1 cellular context compared by ENCODE assay signal in the genomic region with DNA sequence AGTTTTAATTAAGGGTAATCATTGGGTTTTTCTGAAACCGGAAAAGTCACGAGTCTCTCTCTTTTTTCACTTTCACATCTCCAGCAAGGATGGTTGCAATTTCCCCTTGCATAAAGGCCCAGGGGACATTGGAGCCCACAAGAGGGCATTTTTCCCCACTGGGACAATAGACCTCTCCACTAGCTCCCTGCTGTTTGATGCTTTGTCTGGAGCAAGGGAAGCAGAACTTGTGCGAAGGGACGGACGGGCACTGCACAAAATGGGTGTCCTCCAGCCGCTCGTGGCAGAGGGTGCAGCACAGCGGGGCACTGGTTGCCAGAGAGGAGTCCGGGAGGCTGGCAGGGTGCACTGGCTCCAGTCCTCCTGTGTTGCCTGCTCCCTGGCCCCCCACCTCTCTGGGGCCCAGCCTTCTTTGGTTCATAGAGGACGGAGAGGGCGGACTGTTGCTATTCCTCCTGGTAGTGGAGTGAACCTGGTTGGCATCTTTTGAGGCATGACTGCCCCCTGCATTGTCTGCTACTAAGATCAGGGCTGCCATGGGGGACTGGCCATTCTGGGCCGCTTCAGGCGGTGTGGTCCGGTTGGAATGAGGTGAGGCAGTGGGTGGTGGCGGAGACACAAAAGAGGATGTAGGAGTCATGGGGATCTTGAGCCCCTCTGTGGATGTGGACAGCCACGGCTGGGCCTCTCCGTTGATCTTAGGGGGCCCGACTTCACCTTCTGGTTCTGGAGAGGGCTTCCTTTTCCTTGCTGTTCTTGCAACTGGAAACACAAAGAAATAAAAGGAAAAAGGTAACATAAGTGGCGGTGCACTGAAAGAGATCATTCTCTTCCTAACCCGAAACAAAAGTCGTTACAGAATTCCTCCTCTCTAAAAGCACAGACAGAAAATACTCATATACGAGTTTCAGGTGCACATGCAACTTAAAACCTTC.
TF ChIP-seq lines count a peak whose summit lies in the region.

No MANE protein-coding gene starts in this region.

TF ChIP-seq in HEK293, 187 proteins besides CTCF, POLR2A, EP300 and RAD21 (continued from another document and continues in another):
- TF ChIP-seq, protein P1, sequence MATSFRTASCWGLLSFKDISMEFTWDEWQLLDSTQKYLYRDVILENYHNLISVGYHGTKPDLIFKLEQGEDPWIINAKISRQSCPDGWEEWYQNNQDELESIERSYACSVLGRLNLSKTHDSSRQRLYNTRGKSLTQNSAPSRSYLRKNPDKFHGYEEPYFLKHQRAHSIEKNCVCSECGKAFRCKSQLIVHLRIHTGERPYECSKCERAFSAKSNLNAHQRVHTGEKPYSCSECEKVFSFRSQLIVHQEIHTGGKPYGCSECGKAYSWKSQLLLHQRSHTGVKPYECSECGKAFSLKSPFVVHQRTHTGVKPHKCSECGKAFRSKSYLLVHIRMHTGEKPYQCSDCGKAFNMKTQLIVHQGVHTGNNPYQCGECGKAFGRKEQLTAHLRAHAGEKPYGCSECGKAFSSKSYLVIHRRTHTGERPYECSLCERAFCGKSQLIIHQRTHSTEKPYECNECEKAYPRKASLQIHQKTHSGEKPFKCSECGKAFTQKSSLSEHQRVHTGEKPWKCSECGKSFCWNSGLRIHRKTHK (tag by site-specific recombination; IDR thresholded peaks at IDR 0.05): no peak
- TF ChIP-seq ZSCAN23 (tag by site-specific recombination; IDR thresholded peaks at IDR 0.05): 0 out of 2 replicates have a peak, but pooled peaks have one; percentile 9
- TF ChIP-seq HOXA7 (CRISPR knock-in tag; IDR thresholded peaks at IDR 0.05; ENCODE audit: borderline replicate concordance): no peak
- peak; percentile 56 for TF ChIP-seq GLIS1 (tag by site-specific recombination; IDR thresholded peaks at IDR 0.05)
- no peak for TF ChIP-seq ZNF560 (tag by site-specific recombination; IDR thresholded peaks at IDR 0.05; ENCODE audit: borderline replicate concordance)
- no peak for TF ChIP-seq SETDB1 (IDR thresholded peaks at IDR 0.05; ENCODE audit: insufficient read length, low read length)
- TF ChIP-seq, protein P2, sequence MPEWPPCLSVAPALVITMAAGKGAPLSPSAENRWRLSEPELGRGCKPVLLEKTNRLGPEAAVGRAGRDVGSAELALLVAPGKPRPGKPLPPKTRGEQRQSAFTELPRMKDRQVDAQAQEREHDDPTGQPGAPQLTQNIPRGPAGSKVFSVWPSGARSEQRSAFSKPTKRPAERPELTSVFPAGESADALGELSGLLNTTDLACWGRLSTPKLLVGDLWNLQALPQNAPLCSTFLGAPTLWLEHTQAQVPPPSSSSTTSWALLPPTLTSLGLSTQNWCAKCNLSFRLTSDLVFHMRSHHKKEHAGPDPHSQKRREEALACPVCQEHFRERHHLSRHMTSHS (tag by site-specific recombination; IDR thresholded peaks at IDR 0.05): no peak
- no peak for TF ChIP-seq ZNF174 (tag by site-specific recombination; IDR thresholded peaks at IDR 0.05)
- no peak for TF ChIP-seq RBAK (tag by site-specific recombination; IDR thresholded peaks at IDR 0.05)
- no peak for TF ChIP-seq ZNF426 (tag by site-specific recombination; IDR thresholded peaks at IDR 0.05)
- 0 out of 2 replicates have a peak, but pooled peaks have one; percentile 10 for TF ChIP-seq YY2 (tag by site-specific recombination; IDR thresholded peaks at IDR 0.05)
- no peak for TF ChIP-seq KLF7 (tag by site-specific recombination; IDR thresholded peaks at IDR 0.05; ENCODE audit: borderline replicate concordance)
- TF ChIP-seq GFI1B (tag by site-specific recombination; IDR thresholded peaks at IDR 0.05): no peak
- TF ChIP-seq, protein P3, sequence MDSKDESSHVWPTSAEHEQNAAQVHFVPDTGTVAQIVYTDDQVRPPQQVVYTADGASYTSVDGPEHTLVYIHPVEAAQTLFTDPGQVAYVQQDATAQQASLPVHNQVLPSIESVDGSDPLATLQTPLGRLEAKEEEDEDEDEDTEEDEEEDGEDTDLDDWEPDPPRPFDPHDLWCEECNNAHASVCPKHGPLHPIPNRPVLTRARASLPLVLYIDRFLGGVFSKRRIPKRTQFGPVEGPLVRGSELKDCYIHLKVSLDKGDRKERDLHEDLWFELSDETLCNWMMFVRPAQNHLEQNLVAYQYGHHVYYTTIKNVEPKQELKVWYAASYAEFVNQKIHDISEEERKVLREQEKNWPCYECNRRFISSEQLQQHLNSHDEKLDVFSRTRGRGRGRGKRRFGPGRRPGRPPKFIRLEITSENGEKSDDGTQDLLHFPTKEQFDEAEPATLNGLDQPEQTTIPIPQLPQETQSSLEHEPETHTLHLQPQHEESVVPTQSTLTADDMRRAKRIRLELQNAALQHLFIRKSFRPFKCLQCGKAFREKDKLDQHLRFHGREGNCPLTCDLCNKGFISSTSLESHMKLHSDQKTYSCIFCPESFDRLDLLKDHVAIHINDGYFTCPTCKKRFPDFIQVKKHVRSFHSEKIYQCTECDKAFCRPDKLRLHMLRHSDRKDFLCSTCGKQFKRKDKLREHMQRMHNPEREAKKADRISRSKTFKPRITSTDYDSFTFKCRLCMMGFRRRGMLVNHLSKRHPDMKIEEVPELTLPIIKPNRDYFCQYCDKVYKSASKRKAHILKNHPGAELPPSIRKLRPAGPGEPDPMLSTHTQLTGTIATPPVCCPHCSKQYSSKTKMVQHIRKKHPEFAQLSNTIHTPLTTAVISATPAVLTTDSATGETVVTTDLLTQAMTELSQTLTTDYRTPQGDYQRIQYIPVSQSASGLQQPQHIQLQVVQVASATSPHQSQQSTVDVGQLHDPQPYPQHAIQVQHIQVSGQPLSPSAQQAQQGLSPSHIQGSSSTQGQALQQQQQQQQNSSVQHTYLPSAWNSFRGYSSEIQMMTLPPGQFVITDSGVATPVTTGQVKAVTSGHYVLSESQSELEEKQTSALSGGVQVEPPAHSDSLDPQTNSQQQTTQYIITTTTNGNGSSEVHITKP (tag by site-specific recombination; IDR thresholded peaks at IDR 0.05): peak; percentile 62
- TF ChIP-seq REPIN1 (tag by site-specific recombination; IDR thresholded peaks at IDR 0.05; ENCODE audit: low read depth): no peak
- TF ChIP-seq ZFP69B (tag by site-specific recombination; IDR thresholded peaks at IDR 0.05): no peak
- TF ChIP-seq, protein P4, sequence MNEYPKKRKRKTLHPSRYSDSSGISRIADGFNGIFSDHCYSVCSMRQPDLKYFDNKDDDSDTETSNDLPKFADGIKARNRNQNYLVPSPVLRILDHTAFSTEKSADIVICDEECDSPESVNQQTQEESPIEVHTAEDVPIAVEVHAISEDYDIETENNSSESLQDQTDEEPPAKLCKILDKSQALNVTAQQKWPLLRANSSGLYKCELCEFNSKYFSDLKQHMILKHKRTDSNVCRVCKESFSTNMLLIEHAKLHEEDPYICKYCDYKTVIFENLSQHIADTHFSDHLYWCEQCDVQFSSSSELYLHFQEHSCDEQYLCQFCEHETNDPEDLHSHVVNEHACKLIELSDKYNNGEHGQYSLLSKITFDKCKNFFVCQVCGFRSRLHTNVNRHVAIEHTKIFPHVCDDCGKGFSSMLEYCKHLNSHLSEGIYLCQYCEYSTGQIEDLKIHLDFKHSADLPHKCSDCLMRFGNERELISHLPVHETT (tag by site-specific recombination; IDR thresholded peaks at IDR 0.05): no peak
- peak; percentile 56 for TF ChIP-seq YY1 (tag by site-specific recombination; IDR thresholded peaks at IDR 0.05)
- TF ChIP-seq, protein P5, sequence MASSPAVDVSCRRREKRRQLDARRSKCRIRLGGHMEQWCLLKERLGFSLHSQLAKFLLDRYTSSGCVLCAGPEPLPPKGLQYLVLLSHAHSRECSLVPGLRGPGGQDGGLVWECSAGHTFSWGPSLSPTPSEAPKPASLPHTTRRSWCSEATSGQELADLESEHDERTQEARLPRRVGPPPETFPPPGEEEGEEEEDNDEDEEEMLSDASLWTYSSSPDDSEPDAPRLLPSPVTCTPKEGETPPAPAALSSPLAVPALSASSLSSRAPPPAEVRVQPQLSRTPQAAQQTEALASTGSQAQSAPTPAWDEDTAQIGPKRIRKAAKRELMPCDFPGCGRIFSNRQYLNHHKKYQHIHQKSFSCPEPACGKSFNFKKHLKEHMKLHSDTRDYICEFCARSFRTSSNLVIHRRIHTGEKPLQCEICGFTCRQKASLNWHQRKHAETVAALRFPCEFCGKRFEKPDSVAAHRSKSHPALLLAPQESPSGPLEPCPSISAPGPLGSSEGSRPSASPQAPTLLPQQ (tag by site-specific recombination; IDR thresholded peaks at IDR 0.05): peak; percentile 28; the same call in 1 of the 2 replicates
- TF ChIP-seq ZFP41 (tag by site-specific recombination; IDR thresholded peaks at IDR 0.05; ENCODE audit: borderline replicate concordance): no peak
- TF ChIP-seq BCL11A (tag by site-specific recombination; IDR thresholded peaks at IDR 0.05; ENCODE audit: low read depth): peak; percentile 48; the same call in 1 of the 2 replicates
- no peak for TF ChIP-seq HOXD13 (CRISPR knock-in tag; IDR thresholded peaks at IDR 0.05; ENCODE audit: borderline replicate concordance)
- no peak for TF ChIP-seq ZNF837 (tag by site-specific recombination; IDR thresholded peaks at IDR 0.05)
- TF ChIP-seq ZNF311 (tag by site-specific recombination; IDR thresholded peaks at IDR 0.05; ENCODE audit: borderline replicate concordance): no peak
- no peak for TF ChIP-seq BCL11B (tag by site-specific recombination; IDR thresholded peaks at IDR 0.05; ENCODE audit: low read depth)
- no peak for TF ChIP-seq ZNF747 (tag by site-specific recombination; IDR thresholded peaks at IDR 0.05)
- TF ChIP-seq ZNF302 (tag by site-specific recombination; IDR thresholded peaks at IDR 0.05; ENCODE audit: low read depth): no peak
- no peak for TF ChIP-seq ZNF777 (tag by site-specific recombination; IDR thresholded peaks at IDR 0.05; ENCODE audit: borderline replicate concordance)
- TF ChIP-seq ZNF248 (tag by site-specific recombination; IDR thresholded peaks at IDR 0.05): no peak
- TF ChIP-seq ZNF223 (tag by site-specific recombination; IDR thresholded peaks at IDR 0.05): no peak
- TF ChIP-seq, protein P6, sequence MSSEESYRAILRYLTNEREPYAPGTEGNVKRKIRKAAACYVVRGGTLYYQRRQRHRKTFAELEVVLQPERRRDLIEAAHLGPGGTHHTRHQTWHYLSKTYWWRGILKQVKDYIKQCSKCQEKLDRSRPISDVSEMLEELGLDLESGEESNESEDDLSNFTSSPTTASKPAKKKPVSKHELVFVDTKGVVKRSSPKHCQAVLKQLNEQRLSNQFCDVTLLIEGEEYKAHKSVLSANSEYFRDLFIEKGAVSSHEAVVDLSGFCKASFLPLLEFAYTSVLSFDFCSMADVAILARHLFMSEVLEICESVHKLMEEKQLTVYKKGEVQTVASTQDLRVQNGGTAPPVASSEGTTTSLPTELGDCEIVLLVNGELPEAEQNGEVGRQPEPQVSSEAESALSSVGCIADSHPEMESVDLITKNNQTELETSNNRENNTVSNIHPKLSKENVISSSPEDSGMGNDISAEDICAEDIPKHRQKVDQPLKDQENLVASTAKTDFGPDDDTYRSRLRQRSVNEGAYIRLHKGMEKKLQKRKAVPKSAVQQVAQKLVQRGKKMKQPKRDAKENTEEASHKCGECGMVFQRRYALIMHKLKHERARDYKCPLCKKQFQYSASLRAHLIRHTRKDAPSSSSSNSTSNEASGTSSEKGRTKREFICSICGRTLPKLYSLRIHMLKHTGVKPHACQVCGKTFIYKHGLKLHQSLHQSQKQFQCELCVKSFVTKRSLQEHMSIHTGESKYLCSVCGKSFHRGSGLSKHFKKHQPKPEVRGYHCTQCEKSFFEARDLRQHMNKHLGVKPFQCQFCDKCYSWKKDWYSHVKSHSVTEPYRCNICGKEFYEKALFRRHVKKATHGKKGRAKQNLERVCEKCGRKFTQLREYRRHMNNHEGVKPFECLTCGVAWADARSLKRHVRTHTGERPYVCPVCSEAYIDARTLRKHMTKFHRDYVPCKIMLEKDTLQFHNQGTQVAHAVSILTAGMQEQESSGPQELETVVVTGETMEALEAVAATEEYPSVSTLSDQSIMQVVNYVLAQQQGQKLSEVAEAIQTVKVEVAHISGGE (tag by site-specific recombination; conservative IDR thresholded peaks at IDR 0.05; ENCODE audit: low read depth): peak; percentile 43
- no peak for TF ChIP-seq KLF1 (tag by site-specific recombination; IDR thresholded peaks at IDR 0.05)
- no peak for TF ChIP-seq ZNF132 (tag by site-specific recombination; IDR thresholded peaks at IDR 0.05; ENCODE audit: borderline replicate concordance)
- TF ChIP-seq ZNF664 (tag by site-specific recombination; IDR thresholded peaks at IDR 0.05): 0 out of 2 replicates have a peak, but pooled peaks have one; percentile 6
- TF ChIP-seq GLI4 (tag by site-specific recombination; IDR thresholded peaks at IDR 0.05): no peak
- peak; percentile 98 for TF ChIP-seq ZBTB8A (tag by site-specific recombination; IDR thresholded peaks at IDR 0.05)
- peak; percentile 73; the same call in 1 of the 2 replicates for TF ChIP-seq ZNF660 (tag by site-specific recombination; IDR thresholded peaks at IDR 0.05)
- no peak for TF ChIP-seq ZNF585B (tag by site-specific recombination; IDR thresholded peaks at IDR 0.05)
- TF ChIP-seq, protein P7, sequence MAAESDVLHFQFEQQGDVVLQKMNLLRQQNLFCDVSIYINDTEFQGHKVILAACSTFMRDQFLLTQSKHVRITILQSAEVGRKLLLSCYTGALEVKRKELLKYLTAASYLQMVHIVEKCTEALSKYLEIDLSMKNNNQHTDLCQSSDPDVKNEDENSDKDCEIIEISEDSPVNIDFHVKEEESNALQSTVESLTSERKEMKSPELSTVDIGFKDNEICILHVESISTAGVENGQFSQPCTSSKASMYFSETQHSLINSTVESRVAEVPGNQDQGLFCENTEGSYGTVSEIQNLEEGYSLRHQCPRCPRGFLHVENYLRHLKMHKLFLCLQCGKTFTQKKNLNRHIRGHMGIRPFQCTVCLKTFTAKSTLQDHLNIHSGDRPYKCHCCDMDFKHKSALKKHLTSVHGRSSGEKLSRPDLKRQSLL (tag by site-specific recombination; IDR thresholded peaks at IDR 0.05): no peak
- no peak for TF ChIP-seq ZNF549 (tag by site-specific recombination; IDR thresholded peaks at IDR 0.05)
- no peak for TF ChIP-seq ZNF157 (tag by site-specific recombination; IDR thresholded peaks at IDR 0.05)
- 0 out of 2 replicates have a peak, but pooled peaks have one; percentile 2 for TF ChIP-seq SP3 (tag by site-specific recombination; IDR thresholded peaks at IDR 0.05)
- no peak for TF ChIP-seq ZNF274 (IDR thresholded peaks at IDR 0.05; ENCODE audit: low read length)
- TF ChIP-seq ZNF274 (tag by site-specific recombination; IDR thresholded peaks at IDR 0.05; ENCODE audit: borderline replicate concordance): no peak
- TF ChIP-seq ZNF221 (tag by site-specific recombination; IDR thresholded peaks at IDR 0.05; ENCODE audit: borderline replicate concordance): no peak
